Comparison of ENCODE assay signal across 1 cellular context in the genomic region with DNA sequence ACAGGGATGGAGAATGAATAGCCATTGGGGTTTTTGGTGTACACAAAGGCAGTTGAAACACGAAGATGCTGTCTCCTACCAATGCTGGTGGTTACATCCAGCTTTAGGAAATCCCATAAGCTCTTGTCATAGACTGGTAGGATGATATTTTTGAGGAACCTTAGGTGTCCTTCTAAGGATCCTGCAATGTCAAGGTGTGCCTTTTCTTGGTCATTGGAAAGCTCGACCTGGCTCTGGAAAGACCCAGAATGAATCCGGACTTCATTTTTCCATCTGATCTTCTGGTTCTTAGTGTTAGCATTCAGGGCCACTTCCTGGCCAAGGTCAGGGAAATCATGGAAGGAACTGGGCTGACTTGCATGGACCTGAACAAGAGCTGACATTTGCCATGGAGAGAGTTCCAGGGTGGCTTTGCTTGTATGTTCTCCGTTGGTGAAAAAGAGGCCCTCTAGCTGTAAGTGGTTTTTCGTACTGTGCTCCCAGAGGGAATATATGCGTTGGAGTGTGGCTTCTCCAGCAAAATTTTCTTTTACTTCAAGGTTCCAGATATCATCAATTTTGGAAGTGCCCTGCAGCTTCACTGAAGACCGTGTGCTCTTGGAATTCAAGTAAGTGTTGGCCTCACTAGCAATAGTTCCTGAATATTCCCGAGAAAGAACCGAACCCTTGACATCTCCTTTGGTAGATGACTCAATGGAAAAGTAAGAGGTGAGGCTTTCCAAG.
TF ChIP-seq lines count a peak whose summit lies in the region.

No MANE protein-coding gene starts in this region.

TF ChIP-seq in HepG2, 621 proteins besides CTCF, POLR2A, EP300 and RAD21 (continued from another document and continues in another):
- TF ChIP-seq, protein P1, sequence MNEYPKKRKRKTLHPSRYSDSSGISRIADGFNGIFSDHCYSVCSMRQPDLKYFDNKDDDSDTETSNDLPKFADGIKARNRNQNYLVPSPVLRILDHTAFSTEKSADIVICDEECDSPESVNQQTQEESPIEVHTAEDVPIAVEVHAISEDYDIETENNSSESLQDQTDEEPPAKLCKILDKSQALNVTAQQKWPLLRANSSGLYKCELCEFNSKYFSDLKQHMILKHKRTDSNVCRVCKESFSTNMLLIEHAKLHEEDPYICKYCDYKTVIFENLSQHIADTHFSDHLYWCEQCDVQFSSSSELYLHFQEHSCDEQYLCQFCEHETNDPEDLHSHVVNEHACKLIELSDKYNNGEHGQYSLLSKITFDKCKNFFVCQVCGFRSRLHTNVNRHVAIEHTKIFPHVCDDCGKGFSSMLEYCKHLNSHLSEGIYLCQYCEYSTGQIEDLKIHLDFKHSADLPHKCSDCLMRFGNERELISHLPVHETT (CRISPR knock-in tag; conservative IDR thresholded peaks at IDR 0.05), result no peak
- TF ChIP-seq KLF16 (CRISPR knock-in tag; IDR thresholded peaks at IDR 0.05) (no peak; a peak in 1 of 4 replicates), ZFP90 (CRISPR knock-in tag; IDR thresholded peaks at IDR 0.05; ENCODE audit: borderline replicate concordance) (peak; percentile 51; the same call in 1 of the 2 replicates), KDM3A (CRISPR knock-in tag; IDR thresholded peaks at IDR 0.05; ENCODE audit: low read depth) (no peak; the same call in 1 of the 2 replicates), KMT2B (CRISPR knock-in tag; IDR thresholded peaks at IDR 0.05) (no peak), ZNF10 (CRISPR knock-in tag; IDR thresholded peaks at IDR 0.05; ENCODE audit: borderline replicate concordance, low read depth) (no peak), MED8 (CRISPR knock-in tag; IDR thresholded peaks at IDR 0.05; ENCODE audit: insufficient replicate concordance) (no peak), ZNF256 (CRISPR knock-in tag; conservative IDR thresholded peaks at IDR 0.05) (peak; percentile 13; the same call in 1 of the 2 replicates), JUN (CRISPR knock-in tag; IDR thresholded peaks at IDR 0.05) (no peak), KLF6 (CRISPR knock-in tag; IDR thresholded peaks at IDR 0.05) (no peak; the same call in 1 of the 2 replicates), CBX1 (IDR thresholded peaks at IDR 0.05; ENCODE audit: low read depth) (peak; percentile 17), SMAD9 (CRISPR knock-in tag; IDR thresholded peaks at IDR 0.05) (no peak), MBD4 (IDR thresholded peaks at IDR 0.05; ENCODE audit: borderline replicate concordance, low read length) (no peak; the same call in 1 of the 2 replicates), ZNF883 (CRISPR knock-in tag; IDR thresholded peaks at IDR 0.05; ENCODE audit: not compliant biosample characterization) (no peak), ZNF605 (CRISPR knock-in tag; IDR thresholded peaks at IDR 0.05) (no peak), CC2D1A (CRISPR knock-in tag; IDR thresholded peaks at IDR 0.05) (no peak), ZNF296 (CRISPR knock-in tag; conservative IDR thresholded peaks at IDR 0.05) (no peak), MYC (CRISPR knock-in tag; IDR thresholded peaks at IDR 0.05; ENCODE audit: borderline replicate concordance) (no peak), GMEB2 (CRISPR knock-in tag; IDR thresholded peaks at IDR 0.05; ENCODE audit: low read depth) (no peak), PLRG1 (conservative IDR thresholded peaks at IDR 0.05) (no peak), ZNF589 (CRISPR knock-in tag; conservative IDR thresholded peaks at IDR 0.05) (no peak), SNAI1 (CRISPR knock-in tag; IDR thresholded peaks at IDR 0.05; ENCODE audit: borderline replicate concordance) (no peak), TBL1XR1 (IDR thresholded peaks at IDR 0.05; ENCODE audit: borderline replicate concordance, low read length, partially characterized antibody) (no peak), ZNF781 (CRISPR knock-in tag; IDR thresholded peaks at IDR 0.05; ENCODE audit: borderline replicate concordance, not compliant biosample characterization) (peak; percentile 63), ZNF777 (CRISPR knock-in tag; IDR thresholded peaks at IDR 0.05) (no peak; the same call in 1 of the 2 replicates), TEAD2 (CRISPR knock-in tag; IDR thresholded peaks at IDR 0.05) (no peak), LCORL (IDR thresholded peaks at IDR 0.05) (no peak), LCORL (CRISPR knock-in tag; IDR thresholded peaks at IDR 0.05) (no peak), U2AF1 (optimal IDR thresholded peaks at IDR 0.05; ENCODE audit: low read depth, low read length) (no peak), SP1 (IDR thresholded peaks at IDR 0.05) (no peak), SP1 (CRISPR knock-in tag; IDR thresholded peaks at IDR 0.05) (no peak), PAWR (CRISPR knock-in tag; IDR thresholded peaks at IDR 0.05; ENCODE audit: borderline replicate concordance) (no peak), BHLHE40 (IDR thresholded peaks at IDR 0.05; ENCODE audit: low read length) (no peak), ZNF674 (CRISPR knock-in tag; IDR thresholded peaks at IDR 0.05; ENCODE audit: low read depth) (no peak; the same call in 1 of the 2 replicates), AKAP8 (CRISPR knock-in tag; IDR thresholded peaks at IDR 0.05) (no peak), ZSCAN22 (CRISPR knock-in tag; IDR thresholded peaks at IDR 0.05) (no peak), ZNF567 (CRISPR knock-in tag; IDR thresholded peaks at IDR 0.05; ENCODE audit: borderline replicate concordance) (peak; percentile 70; the same call in 1 of the 2 replicates), TFDP2 (CRISPR knock-in tag; IDR thresholded peaks at IDR 0.05) (peak; percentile 35), HDAC1 (CRISPR knock-in tag; IDR thresholded peaks at IDR 0.05) (no peak), MAZ (IDR thresholded peaks at IDR 0.05; ENCODE audit: borderline replicate concordance, low read depth, low read length) (no peak), MAZ (CRISPR knock-in tag; IDR thresholded peaks at IDR 0.05; ENCODE audit: low read depth) (no peak), BCL6 (CRISPR knock-in tag; IDR thresholded peaks at IDR 0.05) (no peak), PHF5A (CRISPR knock-in tag; IDR thresholded peaks at IDR 0.05; ENCODE audit: low read depth, unreplicated experiment) (peak; percentile 5), SMAD3 (CRISPR knock-in tag; IDR thresholded peaks at IDR 0.05) (no peak; the same call in 1 of the 2 replicates), HOXA5 (CRISPR knock-in tag; IDR thresholded peaks at IDR 0.05) (no peak; the same call in 1 of the 2 replicates), CSRNP1 (CRISPR knock-in tag; IDR thresholded peaks at IDR 0.05) (peak; percentile 58; the same call in 1 of the 2 replicates)
- TF ChIP-seq, protein P2, sequence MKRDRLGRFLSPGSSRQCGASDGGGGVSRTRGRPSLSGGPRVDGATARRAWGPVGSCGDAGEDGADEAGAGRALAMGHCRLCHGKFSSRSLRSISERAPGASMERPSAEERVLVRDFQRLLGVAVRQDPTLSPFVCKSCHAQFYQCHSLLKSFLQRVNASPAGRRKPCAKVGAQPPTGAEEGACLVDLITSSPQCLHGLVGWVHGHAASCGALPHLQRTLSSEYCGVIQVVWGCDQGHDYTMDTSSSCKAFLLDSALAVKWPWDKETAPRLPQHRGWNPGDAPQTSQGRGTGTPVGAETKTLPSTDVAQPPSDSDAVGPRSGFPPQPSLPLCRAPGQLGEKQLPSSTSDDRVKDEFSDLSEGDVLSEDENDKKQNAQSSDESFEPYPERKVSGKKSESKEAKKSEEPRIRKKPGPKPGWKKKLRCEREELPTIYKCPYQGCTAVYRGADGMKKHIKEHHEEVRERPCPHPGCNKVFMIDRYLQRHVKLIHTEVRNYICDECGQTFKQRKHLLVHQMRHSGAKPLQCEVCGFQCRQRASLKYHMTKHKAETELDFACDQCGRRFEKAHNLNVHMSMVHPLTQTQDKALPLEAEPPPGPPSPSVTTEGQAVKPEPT (CRISPR knock-in tag; IDR thresholded peaks at IDR 0.05; ENCODE audit: low read depth), result no peak
- TF ChIP-seq, protein P3, sequence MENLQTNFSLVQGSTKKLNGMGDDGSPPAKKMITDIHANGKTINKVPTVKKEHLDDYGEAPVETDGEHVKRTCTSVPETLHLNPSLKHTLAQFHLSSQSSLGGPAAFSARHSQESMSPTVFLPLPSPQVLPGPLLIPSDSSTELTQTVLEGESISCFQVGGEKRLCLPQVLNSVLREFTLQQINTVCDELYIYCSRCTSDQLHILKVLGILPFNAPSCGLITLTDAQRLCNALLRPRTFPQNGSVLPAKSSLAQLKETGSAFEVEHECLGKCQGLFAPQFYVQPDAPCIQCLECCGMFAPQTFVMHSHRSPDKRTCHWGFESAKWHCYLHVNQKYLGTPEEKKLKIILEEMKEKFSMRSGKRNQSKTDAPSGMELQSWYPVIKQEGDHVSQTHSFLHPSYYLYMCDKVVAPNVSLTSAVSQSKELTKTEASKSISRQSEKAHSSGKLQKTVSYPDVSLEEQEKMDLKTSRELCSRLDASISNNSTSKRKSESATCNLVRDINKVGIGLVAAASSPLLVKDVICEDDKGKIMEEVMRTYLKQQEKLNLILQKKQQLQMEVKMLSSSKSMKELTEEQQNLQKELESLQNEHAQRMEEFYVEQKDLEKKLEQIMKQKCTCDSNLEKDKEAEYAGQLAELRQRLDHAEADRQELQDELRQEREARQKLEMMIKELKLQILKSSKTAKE (CRISPR knock-in tag; IDR thresholded peaks at IDR 0.05; ENCODE audit: borderline replicate concordance), result no peak
- TF ChIP-seq, protein P4, sequence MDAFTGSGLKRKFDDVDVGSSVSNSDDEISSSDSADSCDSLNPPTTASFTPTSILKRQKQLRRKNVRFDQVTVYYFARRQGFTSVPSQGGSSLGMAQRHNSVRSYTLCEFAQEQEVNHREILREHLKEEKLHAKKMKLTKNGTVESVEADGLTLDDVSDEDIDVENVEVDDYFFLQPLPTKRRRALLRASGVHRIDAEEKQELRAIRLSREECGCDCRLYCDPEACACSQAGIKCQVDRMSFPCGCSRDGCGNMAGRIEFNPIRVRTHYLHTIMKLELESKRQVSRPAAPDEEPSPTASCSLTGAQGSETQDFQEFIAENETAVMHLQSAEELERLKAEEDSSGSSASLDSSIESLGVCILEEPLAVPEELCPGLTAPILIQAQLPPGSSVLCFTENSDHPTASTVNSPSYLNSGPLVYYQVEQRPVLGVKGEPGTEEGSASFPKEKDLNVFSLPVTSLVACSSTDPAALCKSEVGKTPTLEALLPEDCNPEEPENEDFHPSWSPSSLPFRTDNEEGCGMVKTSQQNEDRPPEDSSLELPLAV (CRISPR knock-in tag; conservative IDR thresholded peaks at IDR 0.05; ENCODE audit: low read depth), result no peak
- TF ChIP-seq, protein P5, sequence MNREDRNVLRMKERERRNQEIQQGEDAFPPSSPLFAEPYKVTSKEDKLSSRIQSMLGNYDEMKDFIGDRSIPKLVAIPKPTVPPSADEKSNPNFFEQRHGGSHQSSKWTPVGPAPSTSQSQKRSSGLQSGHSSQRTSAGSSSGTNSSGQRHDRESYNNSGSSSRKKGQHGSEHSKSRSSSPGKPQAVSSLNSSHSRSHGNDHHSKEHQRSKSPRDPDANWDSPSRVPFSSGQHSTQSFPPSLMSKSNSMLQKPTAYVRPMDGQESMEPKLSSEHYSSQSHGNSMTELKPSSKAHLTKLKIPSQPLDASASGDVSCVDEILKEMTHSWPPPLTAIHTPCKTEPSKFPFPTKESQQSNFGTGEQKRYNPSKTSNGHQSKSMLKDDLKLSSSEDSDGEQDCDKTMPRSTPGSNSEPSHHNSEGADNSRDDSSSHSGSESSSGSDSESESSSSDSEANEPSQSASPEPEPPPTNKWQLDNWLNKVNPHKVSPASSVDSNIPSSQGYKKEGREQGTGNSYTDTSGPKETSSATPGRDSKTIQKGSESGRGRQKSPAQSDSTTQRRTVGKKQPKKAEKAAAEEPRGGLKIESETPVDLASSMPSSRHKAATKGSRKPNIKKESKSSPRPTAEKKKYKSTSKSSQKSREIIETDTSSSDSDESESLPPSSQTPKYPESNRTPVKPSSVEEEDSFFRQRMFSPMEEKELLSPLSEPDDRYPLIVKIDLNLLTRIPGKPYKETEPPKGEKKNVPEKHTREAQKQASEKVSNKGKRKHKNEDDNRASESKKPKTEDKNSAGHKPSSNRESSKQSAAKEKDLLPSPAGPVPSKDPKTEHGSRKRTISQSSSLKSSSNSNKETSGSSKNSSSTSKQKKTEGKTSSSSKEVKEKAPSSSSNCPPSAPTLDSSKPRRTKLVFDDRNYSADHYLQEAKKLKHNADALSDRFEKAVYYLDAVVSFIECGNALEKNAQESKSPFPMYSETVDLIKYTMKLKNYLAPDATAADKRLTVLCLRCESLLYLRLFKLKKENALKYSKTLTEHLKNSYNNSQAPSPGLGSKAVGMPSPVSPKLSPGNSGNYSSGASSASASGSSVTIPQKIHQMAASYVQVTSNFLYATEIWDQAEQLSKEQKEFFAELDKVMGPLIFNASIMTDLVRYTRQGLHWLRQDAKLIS (CRISPR knock-in tag; IDR thresholded peaks at IDR 0.05), result no peak
